Comparison of ENCODE assay signal across 8 cellular contexts in genomic region chr12:48818831-48819590, GRCh38. TPM values are rescaled to one million over a fixed set of nuclear protein-coding genes. Genes with fewer than 3 reads are reported as not detected.
A peak's percentile ranks its signal among the peaks of the same experiment; 100 is the strongest.
DNase-seq lines count a peak whose midpoint lies in the region; ATAC-seq and TF ChIP-seq lines count a peak whose summit lies in the region.

No MANE protein-coding gene starts in this region.

- ATAC-seq in Panc1 (no peak), natural killer cell (peak in 1 of 3 donors; percentile 9)

- H3K9me3 ChIP-seq in Panc1 (ENCODE audit: control insufficient read depth, insufficient read depth, low read depth, low read length) = no peaks in the 10 kb centered on the region

- in situ Hi-C loops in Panc1 (cut with HindIII; ENCODE audit: low pct_unique_long_range_greater_than_20kb, low sequenced_read_pairs) = no loop called here

- intact Hi-C loops in Panc1 (cut with micrococcal nuclease; ENCODE audit: unreplicated experiment) (no loop called here), natural killer cell (cut with micrococcal nuclease) (no loop called here)

- POLR2A ChIA-PET in Panc1 (lab: Charles Lee) = no interaction called here

- peaks cover 23% of the 10 kb centered on the region for H3K4me1 ChIP-seq in Panc1 (ENCODE audit: control insufficient read depth, insufficient read depth, low read length)

- peaks cover 8 to 22% of the 10 kb centered on the region in 2 donors for H3K27me3 Mint-ChIP-seq in natural killer cell (ENCODE audit: low read depth in 2 of 2)

- TF ChIP-seq CTCF in Panc1 (IDR thresholded peaks at IDR 0.05) (no peak), natural killer cell (IDR thresholded peaks at IDR 0.05) (no peak), GM20000 (IDR thresholded peaks at IDR 0.05; ENCODE audit: extremely low read depth, missing control alignments) (no peak)

- H3K27ac ChIP-seq in Panc1 (ENCODE audit: low read length) = 0 out of 2 replicates have a peak overlapping the region, but pooled peaks have one; percentile 39

- H3K27ac Mint-ChIP-seq in natural killer cell = peak overlapping the region in 1 of 2 donors; percentile 82

- H3K36me3 ChIP-seq in Panc1 (ENCODE audit: control insufficient read depth, insufficient read depth, low read length) = no peaks in the 10 kb centered on the region; the same call in 1 of the 2 replicates

- no peaks in the 10 kb centered on the region for H3K27me3 ChIP-seq in Panc1 (ENCODE audit: control insufficient read depth, insufficient read depth, low read length)

- DNase-seq in DMS 273 (lab: John Stamatoyannopoulos, UW; ENCODE audit: unreplicated experiment) (peak; percentile 71), DMS 273 treated with DMSO at 0.1 percent for 48 hours (lab: John Stamatoyannopoulos, UW) (no peak), Panc1 (ENCODE audit: low read depth, low spot score) (no peak), cerebellar cortex (ENCODE audit: low spot score) (peak; percentile 41), natural killer cell (no peak), putamen (ENCODE audit: low spot score) (no peak), ureter (ENCODE audit: low spot score) (no peak), GM20000 (ENCODE audit: low spot score) (no peak)

- CTCF ChIA-PET in Panc1 (lab: Charles Lee) = interaction anchor here (0.9 kb wide), 1 partner anchor 77 kb away, joined by 5 read pairs; no protein-coding TSS in a partner anchor

- peak overlapping the region; percentile 83 for H3K4me3 Mint-ChIP-seq in natural killer cell

- no peaks in the 10 kb centered on the region for H3K36me3 Mint-ChIP-seq in natural killer cell

- H3K4me3 ChIP-seq in Panc1 (ENCODE audit: low read depth in 2 of 2, low read length in 2 of 2) = peak overlapping the region; percentile 58 to 67

- no peaks in the 10 kb centered on the region for H3K9me3 Mint-ChIP-seq in natural killer cell

- BruUV-seq in Panc1 (replicated peaks; lab: Mats Ljungman, UMichigan) = no TSS peak

- peaks cover 12 to 48% of the 10 kb centered on the region in 2 donors for H3K4me1 Mint-ChIP-seq in natural killer cell

RNA-seq across cellular contexts. Expression of gene CACNB3, which starts 0.7 kb away (rescaled TPM):
- total RNA-seq in Panc1 (2021; ENCODE audit: unreplicated experiment) = 40.5 TPM
- 58.5 TPM for polyA plus RNA-seq in Panc1 (2012; ENCODE audit: insufficient read length)
- 10 to 100 TPM in 2 of 3 donors, 1 to 10 TPM in 1; 7.2 to 12.4 (median 12.2) TPM for total RNA-seq in natural killer cell
- total RNA-seq in ureter = 59.7 TPM

RNA-seq across cellular contexts. Expression of gene ADCY6, which starts 30.1 kb away (rescaled TPM):
- total RNA-seq in Panc1 (2021; ENCODE audit: unreplicated experiment) (24.1 TPM), natural killer cell (1 to 10 TPM in 1 of 3 donors, under 1 TPM in 2; 0.20 to 1.1 (median 0.31) TPM), ureter (98.0 TPM)
- polyA plus RNA-seq in Panc1 (2012; ENCODE audit: insufficient read length) = 41.4 TPM

RNA-seq across cellular contexts. Expression of gene DDX23, which starts 33.0 kb away (rescaled TPM):
- 130 TPM for total RNA-seq in Panc1 (2021; ENCODE audit: unreplicated experiment)
- 119 TPM for polyA plus RNA-seq in Panc1 (2012; ENCODE audit: insufficient read length)
- 100 to 1,000 TPM in 2 of 3 donors, 10 to 100 TPM in 1; 96.0 to 123 (median 104) TPM for total RNA-seq in natural killer cell
- 71.7 TPM for total RNA-seq in ureter

RNA-seq across cellular contexts. Expression of gene RND1, which starts 46.7 kb away (rescaled TPM):
- 0.44 TPM for total RNA-seq in Panc1 (2021; ENCODE audit: unreplicated experiment)
- 0.68 TPM for polyA plus RNA-seq in Panc1 (2012; ENCODE audit: insufficient read length)
- 1 to 10 TPM; 1.7 to 6.8 (median 5.6) TPM for total RNA-seq in natural killer cell
- 1.9 TPM for total RNA-seq in ureter

Comparison
In these comparisons a context has a peak if more than half of its experiments do, and no peak if none do; other contexts are left out.
1. DNase-seq: peak in DMS 273 (single experiment) and cerebellar cortex (single experiment); none in DMS 273 treated with DMSO at 0.1 percent for 48 hours (single experiment), Panc1 (single experiment), natural killer cell (single experiment), putamen (single experiment), ureter (single experiment) and GM20000 (single experiment).
2. RNA of gene ADCY6, which starts 30.1 kb away (total RNA-seq): 98.0 TPM in ureter (single experiment) and 24.1 TPM in Panc1 (single experiment); 0.20 to 1.1 TPM in natural killer cell; every median in the first group is over 10 times any median in the second.